In the genomic region with DNA sequence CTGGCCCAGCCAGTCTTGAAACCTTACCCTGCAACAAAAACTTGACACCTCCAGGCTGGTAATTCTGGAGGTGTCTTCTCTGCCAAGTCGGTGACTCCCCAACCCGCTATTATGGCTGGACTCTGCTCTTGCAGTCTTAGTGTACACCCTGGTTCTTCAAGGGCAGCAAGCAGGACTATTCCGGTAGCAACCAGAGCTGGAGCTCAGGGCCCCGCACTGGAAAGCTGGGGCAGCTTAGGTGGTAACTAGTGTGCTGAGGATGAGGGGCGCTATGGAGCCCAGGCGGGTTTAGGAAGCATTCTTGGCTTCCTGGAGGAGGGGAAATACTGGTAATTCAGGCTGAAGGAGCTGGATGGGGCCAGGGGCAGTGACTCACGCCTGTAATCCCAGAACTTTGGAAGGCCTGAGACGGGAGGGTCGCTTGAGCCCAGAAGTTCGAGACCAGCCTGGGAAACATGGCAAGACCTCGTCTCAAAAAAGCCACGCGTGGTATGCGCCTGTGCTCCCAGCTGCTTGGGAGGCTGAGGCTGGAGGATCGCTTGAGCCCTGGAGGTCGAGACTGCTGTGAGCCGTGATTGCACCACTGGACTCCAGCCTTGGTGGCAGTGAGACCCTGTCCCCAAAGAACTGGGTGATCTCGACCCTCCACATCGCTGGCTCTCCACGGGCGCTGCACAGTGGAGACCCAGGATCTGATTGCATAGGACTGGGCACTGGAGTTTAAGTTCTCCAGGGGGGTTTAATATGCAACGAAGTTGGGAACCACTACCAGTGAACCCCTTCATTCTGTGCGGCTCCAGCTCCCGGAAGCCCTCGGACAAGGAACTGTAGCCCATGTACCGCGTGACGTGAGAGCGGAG, we compare ENCODE assay signal across 6 cellular contexts. TPM values are rescaled to one million over a fixed set of nuclear protein-coding genes. Genes with fewer than 3 reads are reported as not detected.
DNase-seq lines count a peak whose midpoint lies in the region; ATAC-seq and TF ChIP-seq lines count a peak whose summit lies in the region.

No MANE protein-coding gene starts in this region.

- no peak overlapping the region for H3K9ac ChIP-seq in SK-N-SH

- no peaks in the 10 kb centered on the region; a peak in 1 of 4 replicates for H3K4me1 ChIP-seq in SK-N-SH (ENCODE audit: control insufficient read depth in 1 of 2, insufficient read depth in 2 of 2, low read depth in 1 of 2, low read length in 1 of 2)
- peaks cover 2 to 22% of the 10 kb centered on the region in 2 donors for H3K4me1 ChIP-seq in esophagus (ENCODE audit: control insufficient read depth in 2 of 2, insufficient read depth in 2 of 2, low read length in 1 of 2)
- H3K4me1 ChIP-seq in stomach, result peaks cover 25 to 39% (median 30%) of the 10 kb centered on the region in 4 donors

- H3K36me3 ChIP-seq in SK-N-SH (replicated peaks in 1 of 2; ENCODE audit: control insufficient read depth in 1 of 2, insufficient read depth in 2 of 2, low read length in 1 of 2) (peaks cover 11 to 25% of the 10 kb centered on the region in 2 experiments), esophagus (ENCODE audit: control insufficient read depth in 2 of 2, insufficient read depth in 2 of 2, low read length in 1 of 2) (peaks cover 5 to 8% of the 10 kb centered on the region in 2 donors), stomach (peaks cover 6 to 29% (median 27%) of the 10 kb centered on the region in 4 donors)

- DNase-seq in SK-N-SH (no peak), stomach (no peak), NCI-H748 (lab: John Stamatoyannopoulos, UW; ENCODE audit: unreplicated experiment) (no peak), NCI-H2196 treated with DMSO at 0.1 percent for 48 hours (lab: John Stamatoyannopoulos, UW; ENCODE audit: unreplicated experiment) (no peak)

- TF ChIP-seq EP300 in SK-N-SH (IDR thresholded peaks at IDR 0.05; ENCODE audit: borderline replicate concordance in 1 of 2, low read depth in 1 of 2, low read length in 1 of 2) (no peak), stomach (IDR thresholded peaks at IDR 0.05) (no peak)

- CTCF ChIA-PET in SK-N-SH (lab: Yijun Ruan, JAX), result interaction anchor here (2.3 kb wide), 1 partner anchor 11 kb away, joined by 6 read pairs; a partner anchor contains a TSS

- ATAC-seq in SK-N-SH treated with all-trans-retinoic acid at 6 μM for 48 hours, result peak; percentile 32

- H3K9me3 ChIP-seq in SK-N-SH (no peaks in the 10 kb centered on the region), esophagus (ENCODE audit: control insufficient read depth in 2 of 2, insufficient read depth in 1 of 2, low read depth in 1 of 2, low read length in 1 of 2) (no peaks in the 10 kb centered on the region), stomach (no peaks in the 10 kb centered on the region)

- peaks cover 4% of the 10 kb centered on the region for H3F3A ChIP-seq in SK-N-SH (replicated peaks; ENCODE audit: insufficient read depth)

- H3K27me3 ChIP-seq in SK-N-SH (ENCODE audit: insufficient read depth), result no peaks in the 10 kb centered on the region
- H3K27me3 ChIP-seq in esophagus (ENCODE audit: control insufficient read depth in 1 of 2, insufficient read depth in 2 of 2, low read length in 2 of 2), result no peaks in the 10 kb centered on the region
- no peaks in the 10 kb centered on the region for H3K27me3 ChIP-seq in stomach

- H4K20me1 ChIP-seq in SK-N-SH (ENCODE audit: insufficient read depth), result peaks cover 14% of the 10 kb centered on the region

- H3K4me2 ChIP-seq in SK-N-SH, result no peak overlapping the region

- H3K79me2 ChIP-seq in SK-N-SH (ENCODE audit: insufficient read depth), result peaks cover 14% of the 10 kb centered on the region

- no peak overlapping the region for H3K27ac ChIP-seq in SK-N-SH (ENCODE audit: low read depth in 2 of 2, low read length in 1 of 2)
- peak overlapping the region; percentile 52 to 79 for H3K27ac ChIP-seq in esophagus (ENCODE audit: low read depth in 2 of 2, low read length in 1 of 2)
- peak overlapping the region in 3 of 5 donors; percentile 56 to 66 (median 60) for H3K27ac ChIP-seq in stomach

- 90% methylated on average over 19 of the region's 29 CpGs for WGBS in SK-N-SH (ENCODE audit: low lambda C conversion rate)
- WGBS in esophagus, 2 donors, result 32 to 39% methylated on average over 26 to 29 of the region's 29 CpGs
- WGBS in stomach, 5 donors, result 31 to 55% (median 43%) methylated on average over 10 to 29 of the region's 29 CpGs

- no peak overlapping the region for H3K4me3 ChIP-seq in SK-N-SH (ENCODE audit: low read depth in 2 of 2, low read length in 1 of 2)
- peak overlapping the region; percentile 54 to 63 for H3K4me3 ChIP-seq in esophagus (ENCODE audit: low read depth in 1 of 2, low read length in 2 of 2)
- H3K4me3 ChIP-seq in stomach, result peak overlapping the region; percentile 63 to 76 (median 66)

- TF ChIP-seq CTCF in SK-N-SH (IDR thresholded peaks at IDR 0.05) (no peak), stomach (IDR thresholded peaks at IDR 0.05) (no peak)

- POLR2A ChIA-PET in SK-N-SH (lab: Yijun Ruan, JAX), result interaction anchor here (0.8 kb wide), 1 partner anchor 26 kb away, joined by 10 read pairs; a partner anchor contains a TSS

- intact Hi-C loops in stomach (cut with DNase I; ENCODE audit: low total_unique reads), result no loop called here

- H2AFZ ChIP-seq in SK-N-SH (ENCODE audit: low read depth), result no peak overlapping the region

- TF ChIP-seq POLR2A in stomach (IDR thresholded peaks at IDR 0.05), result no peak

- no peak for TF ChIP-seq RAD21 in SK-N-SH (IDR thresholded peaks at IDR 0.05; ENCODE audit: low read length)

- H3K9me2 ChIP-seq in SK-N-SH, result no peaks in the 10 kb centered on the region

TF ChIP-seq in SK-N-SH treated with all-trans-retinoic acid at 6 μM for 48 hours, 23 proteins besides CTCF, POLR2A, EP300 and RAD21:
- TF ChIP-seq CSDC2 (CRISPR knock-in tag; IDR thresholded peaks at IDR 0.05) (no peak), PPARA (CRISPR knock-in tag; IDR thresholded peaks at IDR 0.05; ENCODE audit: borderline replicate concordance) (no peak), GLIS3 (CRISPR knock-in tag; IDR thresholded peaks at IDR 0.05) (no peak), ZNF8 (CRISPR knock-in tag; IDR thresholded peaks at IDR 0.05) (no peak), RARB (CRISPR knock-in tag; IDR thresholded peaks at IDR 0.05) (no peak), ZFP3 (CRISPR knock-in tag; IDR thresholded peaks at IDR 0.05) (no peak), ISL1 (CRISPR knock-in tag; IDR thresholded peaks at IDR 0.05) (no peak)

TF ChIP-seq in SK-N-SH, 30 proteins besides CTCF, POLR2A, EP300 and RAD21 (continues in another document):
- TF ChIP-seq YY1 (IDR thresholded peaks at IDR 0.05; ENCODE audit: low read depth) (no peak), SMC3 (IDR thresholded peaks at IDR 0.05; ENCODE audit: low read depth, low read length) (no peak)
- TF ChIP-seq, protein P1, sequence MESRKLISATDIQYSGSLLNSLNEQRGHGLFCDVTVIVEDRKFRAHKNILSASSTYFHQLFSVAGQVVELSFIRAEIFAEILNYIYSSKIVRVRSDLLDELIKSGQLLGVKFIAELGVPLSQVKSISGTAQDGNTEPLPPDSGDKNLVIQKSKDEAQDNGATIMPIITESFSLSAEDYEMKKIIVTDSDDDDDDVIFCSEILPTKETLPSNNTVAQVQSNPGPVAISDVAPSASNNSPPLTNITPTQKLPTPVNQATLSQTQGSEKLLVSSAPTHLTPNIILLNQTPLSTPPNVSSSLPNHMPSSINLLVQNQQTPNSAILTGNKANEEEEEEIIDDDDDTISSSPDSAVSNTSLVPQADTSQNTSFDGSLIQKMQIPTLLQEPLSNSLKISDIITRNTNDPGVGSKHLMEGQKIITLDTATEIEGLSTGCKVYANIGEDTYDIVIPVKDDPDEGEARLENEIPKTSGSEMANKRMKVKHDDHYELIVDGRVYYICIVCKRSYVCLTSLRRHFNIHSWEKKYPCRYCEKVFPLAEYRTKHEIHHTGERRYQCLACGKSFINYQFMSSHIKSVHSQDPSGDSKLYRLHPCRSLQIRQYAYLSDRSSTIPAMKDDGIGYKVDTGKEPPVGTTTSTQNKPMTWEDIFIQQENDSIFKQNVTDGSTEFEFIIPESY (IDR thresholded peaks at IDR 0.05; ENCODE audit: borderline replicate concordance, low read depth), result no peak

RNA-seq across cellular contexts. Expression of a gene that starts 10.6 kb away (rescaled TPM):
- 1.3 and 1.7 TPM in 2 replicates for polyA plus RNA-seq in SK-N-SH (2012; rRNA removed)
- polyA plus RNA-seq in SK-N-SH (2012; cell fraction: cytosol; rRNA removed), result 0.77 and 0.98 TPM in 2 replicates
- 4.7 and 6.1 TPM in 2 replicates for polyA plus RNA-seq in SK-N-SH (2012; cell fraction: nucleus; rRNA removed)
- 1 to 10 TPM; 1.1 to 1.7 TPM for polyA plus RNA-seq in esophagus
- 100 to 1,000 TPM in 1 of 5 donors, under 1 TPM in 1, not detected in 3; 0.55 to 157 TPM for total RNA-seq in stomach
- 1 to 10 TPM in 2 of 3 donors, under 1 TPM in 1; 0.75 to 4.1 (median 2.1) TPM for polyA plus RNA-seq in stomach

RNA-seq across cellular contexts. Expression of a gene that starts 25.6 kb away (rescaled TPM):
- polyA plus RNA-seq in SK-N-SH (2012; rRNA removed) (37.7 and 41.5 TPM in 2 replicates), esophagus (10 to 100 TPM; 21.1 to 39.0 TPM), stomach (10 to 100 TPM; 13.7 to 33.7 (median 17.7) TPM)
- polyA plus RNA-seq in SK-N-SH (2012; cell fraction: cytosol; rRNA removed), result 11.9 and 15.0 TPM in 2 replicates
- 294 and 344 TPM in 2 replicates for polyA plus RNA-seq in SK-N-SH (2012; cell fraction: nucleus; rRNA removed)
- 100 to 1,000 TPM in 1 of 5 donors, 10 to 100 TPM in 4; 21.6 to 148 (median 43.5) TPM for total RNA-seq in stomach

RNA-seq across cellular contexts. Expression of a gene that starts 39.3 kb away (rescaled TPM):
- polyA plus RNA-seq in SK-N-SH (2012; rRNA removed), result 9.6 and 10.2 TPM in 2 replicates
- polyA plus RNA-seq in SK-N-SH (2012; cell fraction: cytosol; rRNA removed), result 12.2 and 12.7 TPM in 2 replicates
- 6.8 and 8.9 TPM in 2 replicates for polyA plus RNA-seq in SK-N-SH (2012; cell fraction: nucleus; rRNA removed)
- 10 to 100 TPM; 17.6 to 18.7 TPM for polyA plus RNA-seq in esophagus
- 10 to 100 TPM; 17.0 to 60.3 (median 26.3) TPM for total RNA-seq in stomach
- 10 to 100 TPM; 11.6 to 12.5 (median 11.7) TPM for polyA plus RNA-seq in stomach

RNA-seq across cellular contexts. Expression of a gene that starts 45.4 kb away (rescaled TPM):
- 26.3 and 32.0 TPM in 2 replicates for polyA plus RNA-seq in SK-N-SH (2012; rRNA removed)
- 13.8 and 18.1 TPM in 2 replicates for polyA plus RNA-seq in SK-N-SH (2012; cell fraction: cytosol; rRNA removed)
- polyA plus RNA-seq in SK-N-SH (2012; cell fraction: nucleus; rRNA removed), result 74.4 and 90.6 TPM in 2 replicates
- polyA plus RNA-seq in esophagus, result 10 to 100 TPM; 21.0 to 28.2 TPM
- total RNA-seq in stomach, result 10 to 100 TPM in 4 of 5 donors, 1 to 10 TPM in 1; 5.8 to 57.2 (median 17.4) TPM
- 10 to 100 TPM; 39.6 to 45.1 (median 44.7) TPM for polyA plus RNA-seq in stomach

RNA-seq across cellular contexts. Expression of a gene that starts 58.5 kb away (rescaled TPM):
- polyA plus RNA-seq in SK-N-SH (2012; rRNA removed) (7.1 and 12.9 TPM in 2 replicates), esophagus (under 1 TPM; 0.16 to 0.29 TPM), stomach (under 1 TPM in 2 of 3 donors, not detected in 1; 0.10 to 0.31 TPM)
- polyA plus RNA-seq in SK-N-SH (2012; cell fraction: cytosol; rRNA removed), result 1.4 and 2.6 TPM in 2 replicates
- polyA plus RNA-seq in SK-N-SH (2012; cell fraction: nucleus; rRNA removed), result 78.5 and 91.0 TPM in 2 replicates
- under 1 TPM in 1 of 5 donors, not detected in 4; 0.55 TPM for total RNA-seq in stomach

Comparison
In these comparisons a context has a peak if more than half of its experiments do, and no peak if none do; other contexts are left out.
1. H3K27ac ChIP-seq: peak in esophagus (2 of 2) and stomach (3 of 5); none in SK-N-SH (0 of 2).
2. H3K4me3 ChIP-seq: peak in esophagus (2 of 2) and stomach (4 of 4); none in SK-N-SH (0 of 2).